In the genomic region with DNA sequence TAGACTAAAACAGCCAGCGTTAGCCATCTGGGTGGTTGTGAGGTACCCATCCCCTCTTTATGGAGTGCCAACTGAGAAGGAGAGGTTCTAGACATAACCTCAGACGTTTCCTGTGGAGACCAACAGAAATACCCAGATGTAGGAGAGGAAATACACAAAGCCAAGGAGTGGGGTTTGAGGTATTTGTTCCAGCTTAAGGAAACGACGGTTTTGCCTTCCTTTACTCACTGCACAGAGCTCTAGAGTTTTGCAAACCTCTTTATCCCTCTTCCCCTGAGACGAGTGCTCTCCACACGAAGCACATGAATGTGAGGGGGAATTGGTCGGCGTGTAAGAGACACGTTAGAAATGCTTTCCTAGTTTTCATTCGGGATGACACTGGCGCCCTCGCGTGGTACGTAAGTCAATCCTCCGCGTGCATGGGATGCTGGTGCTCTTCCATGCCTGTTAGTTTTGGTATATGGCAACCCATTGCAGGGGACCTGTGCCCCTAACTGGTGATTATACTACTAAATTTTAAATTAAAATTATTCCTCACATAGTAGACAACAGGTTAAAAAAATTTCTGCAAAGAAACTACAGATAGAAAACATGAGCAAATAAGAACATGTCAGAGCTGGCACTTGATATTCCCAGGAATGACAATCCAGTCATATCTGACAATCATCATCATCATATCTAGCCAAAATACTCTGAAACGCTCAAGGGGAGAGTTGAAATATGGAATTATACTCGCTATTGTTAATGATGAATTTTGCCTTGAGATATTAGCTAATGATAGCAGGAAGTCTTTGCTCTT, we compare ENCODE assay signal across 8 cellular contexts.
DNase-seq lines count a peak whose midpoint lies in the region; ATAC-seq and TF ChIP-seq lines count a peak whose summit lies in the region.

No MANE protein-coding gene starts in this region.

- no peak overlapping the region for H3K27ac ChIP-seq in fibroblast of lung (ENCODE audit: insufficient read depth, low read length)
- no peak overlapping the region for H3K27ac ChIP-seq in tibial nerve

- peak overlapping the region in 2 of 4 experiments; percentile 14 to 18 for H3K4me3 ChIP-seq in fibroblast of lung (replicated peaks in 1 of 4; ENCODE audit: control extremely low read depth in 1 of 4, insufficient read depth in 1 of 4, low read depth in 3 of 4, low read length in 4 of 4)
- peak overlapping the region in 1 of 4 donors; percentile 14 for H3K4me3 ChIP-seq in tibial nerve

- H3K4me1 Mint-ChIP-seq in nephron: peaks cover 6% of the 10 kb centered on the region

- H3K27me3 ChIP-seq in fibroblast of lung (ENCODE audit: control insufficient read depth, insufficient read depth, low read length) (no peaks in the 10 kb centered on the region), tibial nerve (no peaks in the 10 kb centered on the region)

- H3K9ac ChIP-seq in fibroblast of lung (ENCODE audit: insufficient read depth, low read length): no peak overlapping the region

- no peaks in the 10 kb centered on the region for H3K79me2 ChIP-seq in fibroblast of lung (ENCODE audit: control insufficient read depth, insufficient read depth, low read length)

- H3K27ac Mint-ChIP-seq in nephron: no peak overlapping the region

- no peak for TF ChIP-seq POLR2A in tibial nerve (IDR thresholded peaks at IDR 0.05)

- peaks cover 3% of the 10 kb centered on the region for H3K27me3 Mint-ChIP-seq in nephron (ENCODE audit: low read depth)

- no peaks in the 10 kb centered on the region for H3K9me3 Mint-ChIP-seq in nephron

- no peaks in the 10 kb centered on the region for H3K36me3 Mint-ChIP-seq in nephron (ENCODE audit: low read depth)

- 11 to 17% methylated on average over 18 of the region's 18 CpGs for WGBS in tibial nerve, 2 donors

- DNase-seq in COLO829 (ENCODE audit: low spot score) (peak; percentile 23), NCI-H1048 (lab: John Stamatoyannopoulos, UW) (peak; percentile 4), activated T-cell treated with anti-CD3 and anti-CD28 coated beads for 1 hour (ENCODE audit: low read depth) (peak; percentile 17), fibroblast of lung (ENCODE audit: low read depth in 2 of 2) (peak; percentile 66 to 74), tibial nerve (ENCODE audit: low spot score in 2 of 2) (peak in 1 of 2 donors; percentile 59), glomerular visceral epithelial cell (ENCODE audit: extremely low spot score) (no peak)

- H3K36me3 ChIP-seq in fibroblast of lung (ENCODE audit: control insufficient read depth, insufficient read depth, low read length) (no peaks in the 10 kb centered on the region), tibial nerve (no peaks in the 10 kb centered on the region)

- H3K4me1 ChIP-seq in fibroblast of lung (ENCODE audit: control insufficient read depth, extremely low read depth, insufficient read depth, low read length) (no peaks in the 10 kb centered on the region), tibial nerve (peaks cover 0 to 12% (median 0%) of the 10 kb centered on the region in 4 donors)

- H3K4me3 Mint-ChIP-seq in nephron: no peak overlapping the region

- no peak for TF ChIP-seq EP300 in tibial nerve (IDR thresholded peaks at IDR 0.05)

- peak overlapping the region; percentile 51 for H3K4me2 ChIP-seq in fibroblast of lung (ENCODE audit: extremely low read depth, insufficient read depth, low read length)

- H3K9me3 ChIP-seq in fibroblast of lung (ENCODE audit: control insufficient read depth, insufficient read depth, low read depth, low read length) (no peaks in the 10 kb centered on the region), tibial nerve (no peaks in the 10 kb centered on the region)

- H4K20me1 ChIP-seq in fibroblast of lung (ENCODE audit: control insufficient read depth, extremely low read depth, insufficient read depth, low read length): no peaks in the 10 kb centered on the region

- TF ChIP-seq CTCF in fibroblast of lung (conservative IDR thresholded peaks at IDR 0.05 in 1 of 2, IDR thresholded peaks at IDR 0.05 in 1 of 2; ENCODE audit: low read depth in 1 of 2, low read length in 2 of 2) (peak; percentile 77 to 88), nephron (IDR thresholded peaks at IDR 0.05; ENCODE audit: unreplicated experiment in 3 of 3) (peak; percentile 59 to 71 (median 67)), tibial nerve (IDR thresholded peaks at IDR 0.05) (peak; percentile 40 to 65 (median 54))

- ATAC-seq in GM21367 (IDR thresholded peaks at IDR 0.05; ENCODE audit: unreplicated experiment): peak; percentile 56

- peak overlapping the region; percentile 83 for H2AFZ ChIP-seq in fibroblast of lung (ENCODE audit: low read length)
